ENCODE assay signal across 17 cellular contexts in genomic region chr12:65656156-65656885, GRCh38.
DNase-seq lines count a peak whose midpoint lies in the region; TF ChIP-seq lines count a peak whose summit lies in the region.
"Had no signal": no experiment of that assay in that cellular context is flagged by ENCODE, and none has a peak within 500 bp of the region (broad histone marks: within the 10 kb centered on the region; RNA-seq: fewer than 3 reads in every experiment).

No MANE protein-coding gene starts in this region.

- H3K36me3 ChIP-seq in GM23248 (ENCODE audit: low read depth) (no peaks in the 10 kb centered on the region), PC-9 (ENCODE audit: low read depth) (no peaks in the 10 kb centered on the region; the same call in 1 of the 2 replicates), brain microvascular endothelial cell (replicated peaks) (no peaks in the 10 kb centered on the region), neuronal stem cell (replicated peaks in 1 of 2; ENCODE audit: control insufficient read depth in 2 of 2, insufficient read depth in 2 of 2, low read length in 2 of 2) (no peaks in the 10 kb centered on the region)
- H3K36me3 ChIP-seq: cardiac muscle cell, gastroesophageal sphincter, right lobe of liver, tibial artery had no signal

- H3K9ac ChIP-seq in GM23248 (peak overlapping the region; percentile 39; the same call in 1 of the 2 replicates), neuronal stem cell (ENCODE audit: low read depth, low read length, poor library complexity) (no peak overlapping the region)

- 25 to 32% methylated on average over 2 of the region's 2 CpGs for WGBS in GM23248 (ENCODE audit: low coverage in 1 of 2, low lambda C conversion rate in 2 of 2, missing lambda C conversion rate in 2 of 2), 2 experiments
- WGBS in neuronal stem cell (ENCODE audit: extremely low coverage in 2 of 2, insufficient read length in 2 of 2, insufficient replicate concordance in 1 of 2), 2 donors = no CpG with 5 or more reads among the region's 2 CpGs

- in situ Hi-C loops in GM23248 (cut with MboI) (no loop called here), brain microvascular endothelial cell (cut with HindIII; ENCODE audit: low pct_ligation_motif_present, low sequenced_read_pairs) (no loop called here)

- H2AFZ ChIP-seq in GM23248 (no peak overlapping the region), PC-9 (no peak overlapping the region), neuronal stem cell (ENCODE audit: low read length) (peak overlapping the region; percentile 41)

- H2AK5ac ChIP-seq in neuronal stem cell (ENCODE audit: low read depth, low read length) = no peak overlapping the region

- H3K79me1 ChIP-seq in neuronal stem cell (ENCODE audit: low read depth, low read length) = no peaks in the 10 kb centered on the region

- H3K9me2 ChIP-seq in GM23248 (ENCODE audit: insufficient read depth) (no peaks in the 10 kb centered on the region), PC-9 (ENCODE audit: insufficient read depth) (no peaks in the 10 kb centered on the region)

- no peak overlapping the region for H2BK12ac ChIP-seq in neuronal stem cell (ENCODE audit: low read length)

- no peak overlapping the region for H2BK5ac ChIP-seq in neuronal stem cell (ENCODE audit: low read length)

- H3K4me3 ChIP-seq in GM23248 = no peak overlapping the region
- H3K4me3 ChIP-seq in PC-9 = no peak overlapping the region
- no peak overlapping the region for H3K4me3 ChIP-seq in brain microvascular endothelial cell (ENCODE audit: low read depth, low read length)
- H3K4me3 ChIP-seq in neuronal stem cell (ENCODE audit: low read length in 2 of 2) = no peak overlapping the region
- H3K4me3 ChIP-seq: cardiac muscle cell, gastroesophageal sphincter, right lobe of liver, tibial artery had no signal

- no peak overlapping the region for H3K18ac ChIP-seq in neuronal stem cell (ENCODE audit: low read length)

- H3K9me3 ChIP-seq in GM23248 (ENCODE audit: low read depth) (no peaks in the 10 kb centered on the region), PC-9 (ENCODE audit: insufficient read depth, low read depth) (peaks cover 20% of the 10 kb centered on the region), neuronal stem cell (replicated peaks in 1 of 2; ENCODE audit: control insufficient read depth in 2 of 2, insufficient read depth in 1 of 2, low read depth in 1 of 2, low read length in 2 of 2) (no peaks in the 10 kb centered on the region)
- H3K9me3 ChIP-seq: gastroesophageal sphincter, right lobe of liver, tibial artery had no signal

- POLR2A ChIA-PET in PC-9 (lab: Charles Lee; ENCODE audit: unreplicated experiment) = no interaction called here

- H3K27ac ChIP-seq in GM23248 (peak overlapping the region; percentile 82), PC-9 (peak overlapping the region; percentile 98), brain microvascular endothelial cell (peak overlapping the region; percentile 98), neuronal stem cell (replicated peaks; ENCODE audit: low read length) (no peak overlapping the region)
- H3K27ac ChIP-seq: cardiac muscle cell, gastroesophageal sphincter, right lobe of liver, tibial artery had no signal

- H3K23ac ChIP-seq in neuronal stem cell (ENCODE audit: low read depth, low read length, poor library complexity) = no peak overlapping the region

- CTCF ChIA-PET in PC-9 (lab: Charles Lee) = no interaction called here

- no peak overlapping the region for H2BK120ac ChIP-seq in neuronal stem cell (ENCODE audit: low read depth, low read length)

- H3K4ac ChIP-seq in neuronal stem cell (ENCODE audit: low read length) = no peak overlapping the region

- H3K27me3 ChIP-seq in GM23248 (replicated peaks; ENCODE audit: insufficient read depth) = no peaks in the 10 kb centered on the region
- no peaks in the 10 kb centered on the region for H3K27me3 ChIP-seq in PC-9 (ENCODE audit: insufficient read depth, low read depth)
- no peaks in the 10 kb centered on the region for H3K27me3 ChIP-seq in brain microvascular endothelial cell (replicated peaks)
- H3K27me3 ChIP-seq in neuronal stem cell (ENCODE audit: control insufficient read depth in 3 of 3, insufficient read depth in 3 of 3, low read depth in 1 of 3, low read length in 3 of 3) = no peaks in the 10 kb centered on the region
- H3K27me3 ChIP-seq: cardiac muscle cell, gastroesophageal sphincter, right lobe of liver, tibial artery had no signal

- TF ChIP-seq CTCF in PC-9 (conservative IDR thresholded peaks at IDR 0.05) (no peak), brain microvascular endothelial cell (IDR thresholded peaks at IDR 0.05; ENCODE audit: low read depth, low read length, missing control alignments) (no peak)

- H3K4me1 ChIP-seq in GM23248 (ENCODE audit: insufficient read depth) = peaks cover 37% of the 10 kb centered on the region
- H3K4me1 ChIP-seq in PC-9 (replicated peaks; ENCODE audit: insufficient read depth) = peaks cover 57% of the 10 kb centered on the region
- peaks cover 0 to 8% of the 10 kb centered on the region in 2 donors for H3K4me1 ChIP-seq in neuronal stem cell (ENCODE audit: control insufficient read depth in 2 of 2, insufficient read depth in 1 of 2, low read depth in 1 of 2, low read length in 2 of 2)
- H3K4me1 ChIP-seq: gastroesophageal sphincter, right lobe of liver, tibial artery had no signal

- DNase-seq in GM23248 = peak; percentile 37
- no peak for DNase-seq in PC-9
- no peak for DNase-seq in brain microvascular endothelial cell
- DNase-seq in neuronal stem cell (ENCODE audit: low spot score) = no peak
- DNase-seq in erythroblast (lab: John Stamatoyannopoulos, UW) = no peak
- no peak for DNase-seq in superior temporal gyrus (ENCODE audit: extremely low spot score)
- no peak for DNase-seq in hippocampal formation (lab: John Stamatoyannopoulos, UW)
- DNase-seq: activated naive CD4-positive, alpha-beta T cell treated with Interleukin-2 at 50 U/mL for 16 hours; DMS79; effector CD8-positive, alpha-beta T cell; NCI-H2029; NCI-H526 treated with DMSO at 0.1 percent for 48 hours; right lobe of liver; stimulated activated CD4-positive, alpha-beta T cell treated with anti-CD3 and anti-CD28 coated beads, Interleukin-4, amount 100 ng/mL, for 1 hour; tibial artery had no signal

- H4K20me1 ChIP-seq in GM23248 (ENCODE audit: insufficient read depth) (no peaks in the 10 kb centered on the region), PC-9 (ENCODE audit: insufficient read depth) (no peaks in the 10 kb centered on the region)

- H3F3A ChIP-seq in GM23248 (ENCODE audit: insufficient read depth) (peaks cover 41% of the 10 kb centered on the region), PC-9 (ENCODE audit: insufficient read depth, low read depth) (peaks cover 45% of the 10 kb centered on the region)

- intact Hi-C loops in PC-9 (cut with micrococcal nuclease; ENCODE audit: unreplicated experiment) = no loop called here

- H4K8ac ChIP-seq in neuronal stem cell (ENCODE audit: low read depth, low read length) = no peak overlapping the region

- no peaks in the 10 kb centered on the region for H3K79me2 ChIP-seq in GM23248 (ENCODE audit: insufficient read depth)
- no peaks in the 10 kb centered on the region for H3K79me2 ChIP-seq in PC-9 (ENCODE audit: low read depth)

- no peak for TF ChIP-seq POLR2A in erythroblast (IDR thresholded peaks at IDR 0.05; ENCODE audit: low read length)

- H3K4me2 ChIP-seq in GM23248 (ENCODE audit: unreplicated experiment) (peak overlapping the region; percentile 48), PC-9 (peak overlapping the region; percentile 55), neuronal stem cell (ENCODE audit: insufficient read depth, low read length, poor library complexity, severe bottlenecking) (no peak overlapping the region)

- BruUV-seq in PC-9 (replicated peaks; lab: Mats Ljungman, UMichigan) = no TSS peak

- no peak overlapping the region for H3K14ac ChIP-seq in neuronal stem cell (ENCODE audit: low read length)

- H4K91ac ChIP-seq in neuronal stem cell (ENCODE audit: low read depth, low read length, poor library complexity) = no peak overlapping the region

- H2BK15ac ChIP-seq in neuronal stem cell (ENCODE audit: low read length) = no peak overlapping the region
